In genomic region chr1:236067854-236068454, GRCh38 we compare ENCODE assay signal across 1 cellular context.
TF ChIP-seq lines count a peak whose summit lies in the region.

No MANE protein-coding gene starts in this region.

TF ChIP-seq in HEK293, 187 proteins besides CTCF, POLR2A, EP300 and RAD21 (continued from another document):
- TF ChIP-seq BCL6B (tag by site-specific recombination; IDR thresholded peaks at IDR 0.05) (no peak), BCL11A (tag by site-specific recombination; IDR thresholded peaks at IDR 0.05; ENCODE audit: low read depth) (no peak), ZNF324 (tag by site-specific recombination; IDR thresholded peaks at IDR 0.05) (peak; percentile 66), ZEB2 (tag by site-specific recombination; IDR thresholded peaks at IDR 0.05) (peak; percentile 84), ZNF302 (tag by site-specific recombination; IDR thresholded peaks at IDR 0.05; ENCODE audit: low read depth) (no peak), OVOL3 (tag by site-specific recombination; IDR thresholded peaks at IDR 0.05) (no peak), ZNF169 (tag by site-specific recombination; IDR thresholded peaks at IDR 0.05) (no peak), ZNF629 (tag by site-specific recombination; IDR thresholded peaks at IDR 0.05) (peak; percentile 44; the same call in 1 of the 2 replicates), RBAK (tag by site-specific recombination; IDR thresholded peaks at IDR 0.05) (no peak), EGR2 (tag by site-specific recombination; IDR thresholded peaks at IDR 0.05; ENCODE audit: low read depth) (no peak), ZNF132 (tag by site-specific recombination; IDR thresholded peaks at IDR 0.05; ENCODE audit: borderline replicate concordance) (no peak), ZNF561 (tag by site-specific recombination; IDR thresholded peaks at IDR 0.05; ENCODE audit: borderline replicate concordance) (peak; percentile 58; the same call in 1 of the 2 replicates), ZNF404 (tag by site-specific recombination; IDR thresholded peaks at IDR 0.05) (0 out of 2 replicates have a peak, but pooled peaks have one; percentile 11), PRDM10 (tag by site-specific recombination; IDR thresholded peaks at IDR 0.05) (peak; percentile 44)
